In the genomic region with DNA sequence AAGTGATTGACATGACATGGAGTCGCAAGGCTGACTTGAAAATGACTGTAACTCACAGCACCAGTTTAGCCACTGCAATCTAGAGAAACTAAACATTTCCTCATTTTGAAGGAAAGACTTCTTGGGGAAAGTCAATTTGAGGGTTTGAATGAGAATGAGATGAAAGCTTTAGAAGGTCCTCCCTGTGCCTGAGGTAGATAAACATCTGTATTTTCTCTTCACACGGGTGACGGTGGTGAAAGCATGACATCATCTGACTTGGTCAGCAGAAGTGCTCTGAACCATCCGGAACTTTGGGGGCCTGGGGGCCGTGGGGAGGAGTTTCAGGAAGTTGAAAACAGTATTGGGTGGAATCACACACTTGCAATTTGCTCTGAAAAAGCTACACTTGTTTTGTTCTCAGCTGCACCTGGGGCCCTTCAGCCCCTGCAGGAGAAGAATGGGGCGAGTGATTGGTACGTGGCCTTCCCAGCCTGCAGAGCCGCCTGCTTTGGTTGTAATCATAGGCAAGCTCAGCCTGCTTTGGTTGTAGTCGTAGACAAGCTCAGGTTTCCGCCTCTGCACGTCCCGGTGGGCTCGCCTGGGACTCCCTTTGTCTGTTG, we compare ENCODE assay signal across 8 cellular contexts. TPM values are rescaled to one million over a fixed set of nuclear protein-coding genes. Genes with fewer than 3 reads are reported as not detected.
DNase-seq lines count a peak whose midpoint lies in the region; ATAC-seq and TF ChIP-seq lines count a peak whose summit lies in the region.

No MANE protein-coding gene starts in this region.

- H3K4me3 ChIP-seq in esophagus squamous epithelium, result peak overlapping the region in 2 of 4 donors; percentile 20 to 39
- H3K4me3 ChIP-seq in MG63, result no peak overlapping the region

- ATAC-seq in sciatic nerve, result peak; percentile 61
- no peak for ATAC-seq in HG03565 (IDR thresholded peaks at IDR 0.05; ENCODE audit: unreplicated experiment)

- TF ChIP-seq CTCF in GM10266 (IDR thresholded peaks at IDR 0.05; ENCODE audit: control insufficient read depth, insufficient read depth, low read depth, missing control alignments) (no peak), esophagus squamous epithelium (IDR thresholded peaks at IDR 0.05) (no peak)

- H3K9me3 ChIP-seq in esophagus squamous epithelium, result no peaks in the 10 kb centered on the region
- no peaks in the 10 kb centered on the region for H3K9me3 ChIP-seq in MG63

- WGBS in esophagus squamous epithelium, 2 donors, result 58 to 60% methylated on average over 8 to 13 of the region's 13 CpGs

- peaks cover 0 to 30% (median 0%) of the 10 kb centered on the region in 3 donors for H3K36me3 ChIP-seq in esophagus squamous epithelium
- H3K36me3 ChIP-seq in MG63, result peaks cover 12% of the 10 kb centered on the region

- DNase-seq in GM10266 (ENCODE audit: extremely low spot score) (peak; percentile 86), Kasumi-1 (lab: John Stamatoyannopoulos, UW) (peak; percentile 46 to 56), esophagus squamous epithelium (lab: John Stamatoyannopoulos, UW) (no peak), sciatic nerve (ENCODE audit: low spot score) (no peak), NCI-H1105 (lab: John Stamatoyannopoulos, UW) (no peak), MG63 (no peak)
- peak; percentile 38 to 51 for DNase-seq in activated CD8-positive, alpha-beta memory T cell treated with anti-CD3 and anti-CD28 coated beads for 4 hours (ENCODE audit: low read depth in 2 of 2)

- H3K27me3 ChIP-seq in esophagus squamous epithelium (no peaks in the 10 kb centered on the region), MG63 (no peaks in the 10 kb centered on the region)

- intact Hi-C loops in esophagus squamous epithelium (cut with DNase I), result no loop called here
- intact Hi-C loops in sciatic nerve (cut with DNase I), result no loop called here

- peak overlapping the region; percentile 15 to 99 (median 62) for H3K27ac ChIP-seq in esophagus squamous epithelium

- peak in 1 of 4 donors; percentile 26 for TF ChIP-seq POLR2A in esophagus squamous epithelium (IDR thresholded peaks at IDR 0.05)

- peaks cover 20 to 71% (median 40%) of the 10 kb centered on the region in 3 donors for H3K4me1 ChIP-seq in esophagus squamous epithelium

RNA-seq across cellular contexts. Expression of gene BANP, which starts 5.0 kb away (rescaled TPM):
- total RNA-seq in esophagus squamous epithelium (10 to 100 TPM; 13.8 to 19.9 (median 14.1) TPM), sciatic nerve (32.3 TPM)
- 30.4 and 33.7 TPM in 2 replicates for total RNA-seq in MG63 (2014; rRNA removed; shearing (Covaris generic); ENCODE audit: low replicate concordance)

RNA-seq across cellular contexts. Expression of gene CA5A, which starts 19.9 kb away (rescaled TPM):
- not detected for total RNA-seq in esophagus squamous epithelium
- total RNA-seq in sciatic nerve, result not detected
- not detected in 2 replicates for total RNA-seq in MG63 (2014; rRNA removed; shearing (Covaris generic); ENCODE audit: low replicate concordance)

Comparison
In these comparisons a context has a peak if more than half of its experiments do, and no peak if none do; other contexts are left out.
1. DNase-seq: peak in GM10266 (single experiment), Kasumi-1 (2 of 2) and activated CD8-positive, alpha-beta memory T cell treated with anti-CD3 and anti-CD28 coated beads for 4 hours (2 of 2); none in esophagus squamous epithelium (single experiment), sciatic nerve (single experiment), NCI-H1105 (single experiment) and MG63 (single experiment).